In the genomic region with DNA sequence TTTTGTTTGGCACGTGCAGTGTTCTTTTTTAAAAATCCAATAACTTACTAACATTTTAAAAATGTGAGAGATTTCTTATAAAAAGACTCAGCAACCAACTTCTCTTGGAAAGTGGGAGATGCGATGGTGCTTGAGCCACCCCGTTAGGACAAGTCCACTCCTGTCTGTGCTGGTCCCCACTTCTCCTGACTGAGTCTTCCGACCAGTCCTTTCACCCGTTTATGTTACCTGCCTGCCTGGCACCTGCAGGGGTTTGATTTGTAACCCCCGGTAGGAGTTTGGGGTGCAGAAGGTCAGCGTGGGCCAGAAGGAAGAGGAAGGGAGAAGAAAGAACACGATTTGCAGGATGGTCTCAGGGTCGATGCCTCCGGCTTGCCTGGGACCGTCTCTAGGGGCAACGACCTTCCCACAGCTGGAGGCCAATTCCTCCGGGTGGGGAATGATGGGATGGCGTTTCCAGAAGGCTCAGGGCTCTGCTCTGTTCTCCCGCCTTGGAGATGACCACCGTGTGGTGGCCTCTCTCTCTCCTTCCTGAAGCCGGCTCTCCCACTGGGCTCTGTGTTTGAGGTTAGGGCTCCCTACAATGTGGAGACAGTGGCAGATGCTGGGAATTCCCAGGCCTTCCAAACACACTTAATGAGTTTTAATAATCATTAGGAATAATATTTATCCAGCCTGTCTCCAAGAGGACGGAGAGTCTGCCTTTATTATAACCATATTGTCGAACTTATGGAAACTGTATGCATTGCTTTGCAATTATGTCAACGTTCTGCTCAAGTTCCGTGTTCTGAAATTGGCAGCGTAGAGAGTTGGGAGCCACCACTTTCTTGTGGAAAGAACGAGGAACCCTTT, we compare ENCODE assay signal across 25 cellular contexts. TPM values are rescaled to one million over a fixed set of nuclear protein-coding genes. Genes with fewer than 3 reads are reported as not detected.
DNase-seq lines count a peak whose midpoint lies in the region; ATAC-seq, FAIRE-seq and TF ChIP-seq lines count a peak whose summit lies in the region.
"Had no signal": no experiment of that assay in that cellular context is flagged by ENCODE, and none has a peak within 500 bp of the region (broad histone marks: within the 10 kb centered on the region; RNA-seq: fewer than 3 reads in every experiment).

No MANE protein-coding gene starts in this region.

- H3K4me3 ChIP-seq in bronchial epithelial cell (ENCODE audit: low read depth, low read length) (no peak overlapping the region), mesenchymal stem cell (ENCODE audit: insufficient read depth in 1 of 2, low read depth in 1 of 2, low read length in 2 of 2) (no peak overlapping the region), smooth muscle cell (no peak overlapping the region)
- H3K4me3 ChIP-seq: gastrocnemius medialis, GM23338, uterus had no signal

- FAIRE-seq in bronchial epithelial cell (lab: Jason Lieb, UNC): peak; percentile 36
- FAIRE-seq: endometrium, RCC 7860 had no signal

- H3K18ac ChIP-seq in mesenchymal stem cell (ENCODE audit: low read depth in 1 of 2, low read length in 2 of 2): peak overlapping the region in 1 of 2 experiments; percentile 46

- peaks cover 41% of the 10 kb centered on the region for H4K20me1 ChIP-seq in smooth muscle cell (ENCODE audit: low read depth)

- H3K27me3 Mint-ChIP-seq in HFFc6 (ENCODE audit: insufficient read depth) (peaks cover 7% of the 10 kb centered on the region), T-helper 17 cell (peaks cover 14% of the 10 kb centered on the region), glutamatergic neuron (ENCODE audit: unreplicated experiment) (peaks cover 7% of the 10 kb centered on the region), WTC11 (ENCODE audit: low read depth) (no peaks in the 10 kb centered on the region)
- H3K27me3 Mint-ChIP-seq: activated CD4-positive, alpha-beta T cell treated with anti-CD3 and anti-CD28 coated beads, Interleukin-2, amount 10 ng/mL, durations not matched to agents 24 days and 14 days; B cell had no signal

- H3K36me3 ChIP-seq in bronchial epithelial cell (ENCODE audit: control insufficient read depth, insufficient read depth, low read length) (peaks cover 8% of the 10 kb centered on the region), mesenchymal stem cell (ENCODE audit: control insufficient read depth in 1 of 2, insufficient read depth in 2 of 2, low read depth in 1 of 2, low read length in 2 of 2) (peaks cover 0 to 39% of the 10 kb centered on the region in 2 experiments), smooth muscle cell (ENCODE audit: low read depth) (no peaks in the 10 kb centered on the region)
- H3K36me3 ChIP-seq: gastrocnemius medialis, uterus had no signal

- H2BK12ac ChIP-seq in mesenchymal stem cell (ENCODE audit: low read length in 2 of 2): peak overlapping the region in 1 of 2 experiments; percentile 56

- TF ChIP-seq CTCF in HFFc6 (IDR thresholded peaks at IDR 0.05): no peak
- TF ChIP-seq CTCF in bronchial epithelial cell (IDR thresholded peaks at IDR 0.05; ENCODE audit: insufficient read depth, low read length, severe bottlenecking): no peak
- no peak for TF ChIP-seq CTCF in smooth muscle cell (IDR thresholded peaks at IDR 0.05; ENCODE audit: borderline replicate concordance, insufficient read depth, poor library complexity, severe bottlenecking)
- TF ChIP-seq CTCF in glutamatergic neuron (IDR thresholded peaks at IDR 0.05; ENCODE audit: partially characterized antibody, unreplicated experiment): no peak
- no peak for TF ChIP-seq CTCF in WTC11 (IDR thresholded peaks at IDR 0.05)

- H3K27me3 ChIP-seq in bronchial epithelial cell (ENCODE audit: control insufficient read depth, insufficient read depth, low read length) (no peaks in the 10 kb centered on the region), mesenchymal stem cell (ENCODE audit: control insufficient read depth in 1 of 2, insufficient read depth in 1 of 2, low read length in 2 of 2) (no peaks in the 10 kb centered on the region), smooth muscle cell (ENCODE audit: low read depth) (no peaks in the 10 kb centered on the region)
- H3K27me3 ChIP-seq: gastrocnemius medialis, uterus had no signal

- H2AK5ac ChIP-seq in mesenchymal stem cell (ENCODE audit: low read length, severe bottlenecking): peak overlapping the region; percentile 91

- peaks cover 24% of the 10 kb centered on the region for H3K79me2 ChIP-seq in smooth muscle cell (ENCODE audit: low read depth)

- H3K4me1 ChIP-seq in mesenchymal stem cell (ENCODE audit: control insufficient read depth, insufficient read depth, low read depth, low read length) (peaks cover 59% of the 10 kb centered on the region), smooth muscle cell (ENCODE audit: low read depth) (no peaks in the 10 kb centered on the region)

- H3K4me3 Mint-ChIP-seq in HFFc6 (no peak overlapping the region; the same call in 1 of the 2 replicates), T-helper 17 cell (no peak overlapping the region), glutamatergic neuron (ENCODE audit: unreplicated experiment) (no peak overlapping the region), WTC11 (no peak overlapping the region)
- H3K4me3 Mint-ChIP-seq: activated CD4-positive, alpha-beta T cell treated with anti-CD3 and anti-CD28 coated beads, Interleukin-2, amount 10 ng/mL, durations not matched to agents 24 days and 14 days; B cell; CD8-positive, alpha-beta T cell; GM23338 had no signal

- H3K27ac ChIP-seq in mesenchymal stem cell (ENCODE audit: low read length, poor library complexity, severe bottlenecking) (peak overlapping the region; percentile 69), smooth muscle cell (ENCODE audit: low read depth) (peak overlapping the region; percentile 8)
- H3K27ac ChIP-seq: uterus, WERI-Rb-1 had no signal

- H3K23ac ChIP-seq in mesenchymal stem cell (ENCODE audit: low read length in 2 of 2): no peak overlapping the region

- no peak overlapping the region for H2AFZ ChIP-seq in mesenchymal stem cell (ENCODE audit: low read depth, low read length)
- H2AFZ ChIP-seq in smooth muscle cell (ENCODE audit: low read depth): no peak overlapping the region
- H2AFZ ChIP-seq: GM23338 had no signal

- H3K36me3 Mint-ChIP-seq in HFFc6 (ENCODE audit: low read depth) (peaks cover 8% of the 10 kb centered on the region), T-helper 17 cell (ENCODE audit: low read depth) (no peaks in the 10 kb centered on the region), glutamatergic neuron (ENCODE audit: unreplicated experiment) (no peaks in the 10 kb centered on the region), WTC11 (peaks cover 5% of the 10 kb centered on the region)
- H3K36me3 Mint-ChIP-seq: activated naive CD4-positive, alpha-beta T cell treated with anti-CD3 and anti-CD28 coated beads, Interleukin-2, amount 50 U/mL, for 72 hours; CD8-positive, alpha-beta T cell had no signal

- H3K9ac ChIP-seq in mesenchymal stem cell (ENCODE audit: low read length) (no peak overlapping the region), smooth muscle cell (ENCODE audit: low read depth) (no peak overlapping the region)

- CTCF ChIA-PET in WTC11 (lab: Charles Lee): interaction anchor here (0.6 to 1.4 kb wide), 3 partner anchors 62 to 121 kb away, joined by 3 to 5 read pairs (median 4); no protein-coding TSS in a partner anchor

- no peak overlapping the region for H3K14ac ChIP-seq in mesenchymal stem cell (ENCODE audit: low read length in 2 of 2)

- H3K79me1 ChIP-seq in mesenchymal stem cell (replicated peaks; ENCODE audit: low read length, poor library complexity, severe bottlenecking): peaks cover 39% of the 10 kb centered on the region

- H3K4me1 Mint-ChIP-seq in HFFc6 (ENCODE audit: low read depth) (peaks cover 58% of the 10 kb centered on the region), T-helper 17 cell (no peaks in the 10 kb centered on the region), glutamatergic neuron (ENCODE audit: low read depth, unreplicated experiment) (peaks cover 2% of the 10 kb centered on the region), WTC11 (no peaks in the 10 kb centered on the region)
- H3K4me1 Mint-ChIP-seq: activated CD4-positive, alpha-beta T cell treated with anti-CD3 and anti-CD28 coated beads, Interleukin-2, amount 10 ng/mL, durations not matched to agents 24 days and 14 days; B cell had no signal

- no peaks in the 10 kb centered on the region for H3K9me3 ChIP-seq in mesenchymal stem cell (ENCODE audit: control insufficient read depth, low read length)
- H3K9me3 ChIP-seq in smooth muscle cell (replicated peaks; ENCODE audit: low read depth): no peaks in the 10 kb centered on the region
- no peaks in the 10 kb centered on the region for H3K9me3 ChIP-seq in T-helper 17 cell (ENCODE audit: control insufficient read depth, low read length, poor library complexity, severe bottlenecking)
- H3K9me3 ChIP-seq: gastrocnemius medialis, uterus had no signal

- ATAC-seq in T-helper 17 cell (no peak), WTC11 (no peak; the same call in 1 of the 2 replicates)
- ATAC-seq: activated naive CD4-positive, alpha-beta T cell treated with anti-CD3 and anti-CD28 coated beads, Interleukin-2, amount 50 U/mL, for 72 hours; CD8-positive, alpha-beta T cell; gastrocnemius medialis; GM23338; stimulated activated naive CD8-positive, alpha-beta T cell treated with anti-CD3 and anti-CD28 coated beads, Interleukin-15, Interleukin-2, amounts not matched to agents 100 U/mL and 50 U/mL, for 24 hours had no signal

- POLR2A ChIA-PET in WTC11 (lab: Charles Lee): no interaction called here

- H4K8ac ChIP-seq in mesenchymal stem cell (ENCODE audit: low read length): peak overlapping the region; percentile 65

- peak overlapping the region; percentile 44 for H2BK15ac ChIP-seq in mesenchymal stem cell (ENCODE audit: low read depth, poor library complexity, severe bottlenecking)

- no peak overlapping the region for H2BK5ac ChIP-seq in mesenchymal stem cell (ENCODE audit: low read depth, low read length, poor library complexity, severe bottlenecking)

- H3K4me2 ChIP-seq in mesenchymal stem cell (ENCODE audit: low read length, poor library complexity, severe bottlenecking) (no peak overlapping the region), smooth muscle cell (no peak overlapping the region)
- H3K4me2 ChIP-seq: GM23338 had no signal

- H2BK120ac ChIP-seq in mesenchymal stem cell (ENCODE audit: low read depth, low read length): no peak overlapping the region

- peak overlapping the region; percentile 39 for H3K27ac Mint-ChIP-seq in HFFc6
- no peak overlapping the region for H3K27ac Mint-ChIP-seq in T-helper 17 cell
- no peak overlapping the region for H3K27ac Mint-ChIP-seq in glutamatergic neuron (ENCODE audit: unreplicated experiment)
- no peak overlapping the region for H3K27ac Mint-ChIP-seq in WTC11
- H3K27ac Mint-ChIP-seq: activated CD4-positive, alpha-beta T cell treated with anti-CD3 and anti-CD28 coated beads, Interleukin-2, amount 10 ng/mL, durations not matched to agents 24 days and 14 days; activated naive CD4-positive, alpha-beta T cell treated with anti-CD3 and anti-CD28 coated beads, Interleukin-2, amount 50 U/mL, for 72 hours; B cell; CD8-positive, alpha-beta T cell; GM23338 had no signal

- peaks cover 12% of the 10 kb centered on the region for H3F3A ChIP-seq in smooth muscle cell (ENCODE audit: low read depth)

- WGBS in mesenchymal stem cell: 87% methylated on average over 22 of the region's 23 CpGs
- WGBS in smooth muscle cell (ENCODE audit: low lambda C conversion rate): 82% methylated on average over 23 of the region's 23 CpGs

- H4K91ac ChIP-seq in mesenchymal stem cell (ENCODE audit: low read length): peak overlapping the region; percentile 14

- DNase-seq in HFFc6: no peak
- DNase-seq in bronchial epithelial cell (ENCODE audit: low read depth): no peak
- DNase-seq in mesenchymal stem cell: no peak
- DNase-seq in smooth muscle cell (lab: John Stamatoyannopoulos, UW; ENCODE audit: unreplicated experiment): no peak
- DNase-seq in T-helper 17 cell: no peak
- DNase-seq in glutamatergic neuron: no peak
- no peak for DNase-seq in WTC11 (ENCODE audit: low spot score)
- no peak for DNase-seq in stimulated activated CD4-positive, alpha-beta T cell treated with anti-CD3 and anti-CD28 coated beads, Interleukin-2, amount 100 ng/mL, for 24 hours
- DNase-seq: ACHN; activated CD4-positive, alpha-beta T cell treated with anti-CD3 and anti-CD28 coated beads, Interleukin-2, amount 10 ng/mL, durations not matched to agents 24 days and 14 days; caudate nucleus; CD8-positive, alpha-beta T cell; gastrocnemius medialis; mesendoderm; NCI-H1092; NCI-H1694 treated with DMSO at 0.1 percent for 48 hours; SIG-M5; stimulated activated naive CD8-positive, alpha-beta T cell treated with anti-CD3 and anti-CD28 coated beads, Interleukin-15, Interleukin-2, amounts not matched to agents 100 U/mL and 50 U/mL, for 24 hours; uterus had no signal

- no peak overlapping the region for H3K4ac ChIP-seq in mesenchymal stem cell (ENCODE audit: low read depth in 1 of 2, low read length in 2 of 2)

- H3K9me3 Mint-ChIP-seq in HFFc6 (no peaks in the 10 kb centered on the region), glutamatergic neuron (ENCODE audit: unreplicated experiment) (no peaks in the 10 kb centered on the region), WTC11 (no peaks in the 10 kb centered on the region)
- H3K9me3 Mint-ChIP-seq: activated CD4-positive, alpha-beta T cell treated with anti-CD3 and anti-CD28 coated beads, Interleukin-2, amount 10 ng/mL, durations not matched to agents 24 days and 14 days; activated naive CD4-positive, alpha-beta T cell treated with anti-CD3 and anti-CD28 coated beads, Interleukin-2, amount 50 U/mL, for 72 hours; CD8-positive, alpha-beta T cell; GM23338 had no signal

RNA-seq across cellular contexts. Expression of gene COL27A1, which starts 14.8 kb away (rescaled TPM):
- 10 to 100 TPM; 22.2 to 24.1 (median 23.4) TPM for total RNA-seq in HFFc6 (2021; fragmentation: NEBNext Ultra II Directional; extraction: Animal tissue kit (Norgen Biotek cat#: 25700))
- 1.3 and 2.2 TPM in 2 replicates for total RNA-seq in bronchial epithelial cell
- polyA plus RNA-seq in mesenchymal stem cell (2013, experiment 1 of 2): 13.9 TPM
- 12.5 TPM for polyA plus RNA-seq in mesenchymal stem cell (2013, experiment 2 of 2)
- total RNA-seq in smooth muscle cell: 18.1 and 20.7 TPM in 2 replicates
- 19.9 and 33.5 TPM in 2 replicates for polyA plus RNA-seq in smooth muscle cell
- 1 to 10 TPM; 1.2 to 1.3 TPM for total RNA-seq in T-helper 17 cell
- 3.9 TPM for total RNA-seq in glutamatergic neuron (ENCODE audit: unreplicated experiment)
- 34.5 to 47.5 TPM (median 36.9 TPM) in 3 replicates for total RNA-seq in WTC11 (2021)
